Comparison of ENCODE assay signal across 23 cellular contexts in the genomic region with DNA sequence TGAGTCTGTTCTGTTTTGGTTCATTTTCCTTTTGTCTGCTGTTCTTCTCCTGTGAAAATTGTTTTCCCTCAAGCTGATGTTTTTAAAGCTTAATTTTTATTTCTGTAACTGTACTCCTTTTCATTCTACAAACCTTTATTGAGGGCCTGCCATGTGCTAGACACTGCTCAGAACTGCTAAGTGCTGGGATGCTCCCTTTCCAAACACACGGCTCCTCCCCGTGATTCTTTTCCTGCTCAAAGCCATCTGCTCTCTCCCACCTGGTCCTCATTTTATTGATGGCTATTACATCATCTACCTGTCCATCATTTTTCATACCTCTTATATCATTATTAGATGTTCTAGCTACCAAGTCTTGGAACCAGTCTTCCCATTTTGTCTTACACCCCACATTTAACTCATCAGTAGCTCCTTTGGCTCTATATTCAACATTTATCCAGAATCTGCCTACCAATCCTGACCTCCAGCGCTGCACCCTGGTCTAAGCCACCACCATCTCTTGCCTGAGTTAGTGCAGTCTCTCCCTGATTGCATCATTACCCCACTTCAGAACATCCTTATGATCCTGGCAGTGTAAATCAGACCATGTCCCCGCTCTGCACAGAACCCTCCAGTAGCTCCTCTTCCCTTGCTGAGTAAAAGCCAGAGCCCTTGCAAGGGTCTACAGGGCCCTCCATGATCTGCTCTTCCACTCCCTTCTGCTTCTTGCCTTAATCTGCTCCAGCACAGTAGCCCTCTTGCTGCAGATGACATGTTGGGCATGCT.
"Had no signal": no experiment of that assay in that cellular context is flagged by ENCODE, and none has a peak within 500 bp of the region (broad histone marks: within the 10 kb centered on the region; RNA-seq: fewer than 3 reads in every experiment).

No MANE protein-coding gene starts in this region.

- DNase-seq: activated B cell treated with CpG ODN at 0.5 μM for 24 hours; activated CD4-positive, alpha-beta T cell treated with anti-CD3 and anti-CD28 coated beads for 48 hours; activated CD4-positive, alpha-beta T cell treated with anti-CD3 and anti-CD28 coated beads, Interleukin-2, amount 50 U/mL, for 1 hour; activated CD4-positive, alpha-beta T cell treated with anti-CD3 and anti-CD28 coated beads, Interleukin-2, amount 50 U/mL, for 48 hours; activated CD8-positive, alpha-beta memory T cell treated with anti-CD3 and anti-CD28 coated beads for 24 hours; activated CD8-positive, alpha-beta T cell treated with anti-CD3 and anti-CD28 coated beads for 36 hours; activated effector memory CD4-positive, alpha-beta T cell treated with Interleukin-2 at 50 U/mL for 16 hours; activated gamma-delta T cell treated with Interleukin-2 at 50 U/mL for 16 hours; activated naive CD4-positive, alpha-beta T cell treated with anti-CD3 and anti-CD28 coated beads, Interleukin-2, amount 50 U/mL, for 16 hours; activated naive CD4-positive, alpha-beta T cell treated with Interleukin-2 at 50 U/mL for 16 hours; activated T-cell treated with anti-CD3 and anti-CD28 coated beads, Interleukin-2, amount 50 U/mL, for 4 hours; amniotic stem cell; aorta; body of pancreas; effector CD8-positive, alpha-beta T cell; esophagus squamous epithelium; foreskin melanocyte; heart right ventricle; T1000; WERI-Rb-1 had no signal

- ATAC-seq: activated CD4-positive, CD25-positive, alpha-beta regulatory T cell treated with anti-CD3 and anti-CD28 coated beads, Interleukin-2, amount 50 U/mL, for 24 hours; activated CD8-positive, alpha-beta T cell treated with anti-CD3 and anti-CD28 coated beads for 36 hours; activated T-cell treated with anti-CD3 and anti-CD28 coated beads, Interleukin-2, amount 50 U/mL, for 4 hours; activated T-helper 17 cell treated with anti-CD3 and anti-CD28 coated beads, Interleukin-2, amount 50 U/mL, for 72 hours; body of pancreas; gastroesophageal sphincter; heart right ventricle had no signal
